Comparison of ENCODE assay signal across 31 cellular contexts in the genomic region with DNA sequence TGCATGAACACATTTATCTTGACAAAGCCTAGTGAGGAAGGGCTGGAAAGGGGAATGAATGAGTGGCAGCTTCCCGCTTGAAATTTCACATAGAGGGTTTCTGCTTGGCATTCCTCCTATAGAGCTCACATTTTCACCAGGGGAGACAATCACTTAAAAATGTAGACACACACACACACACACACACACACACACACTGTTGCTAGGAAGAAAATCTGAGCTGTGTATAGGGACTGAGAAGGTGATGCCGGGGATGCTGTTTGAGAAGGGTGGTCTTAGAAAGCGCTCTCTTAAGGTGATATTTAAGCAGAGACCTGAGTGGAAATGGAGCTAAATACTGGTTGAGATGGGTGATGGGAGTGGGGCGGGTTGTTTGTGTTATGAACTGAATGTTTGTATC.
"Had no signal": no experiment of that assay in that cellular context is flagged by ENCODE, and none has a peak within 500 bp of the region (broad histone marks: within the 10 kb centered on the region; RNA-seq: fewer than 3 reads in every experiment).

No MANE protein-coding gene starts in this region.

- H3K36me3 ChIP-seq: brain microvascular endothelial cell, MG63, SJSA1 had no signal

- H3K9me3 Mint-ChIP-seq: activated B cell treated with CpG ODN at 0.5 μM for 24 hours; activated CD4-positive, alpha-beta memory T cell treated with anti-CD3 and anti-CD28 coated beads for 36 hours had no signal

- H3K27ac ChIP-seq: brain microvascular endothelial cell, SJSA1, VCaP had no signal

- H3K27me3 Mint-ChIP-seq: activated B cell treated with CpG ODN at 0.5 μM for 24 hours; activated CD4-positive, alpha-beta memory T cell treated with anti-CD3 and anti-CD28 coated beads for 36 hours; activated naive CD4-positive, alpha-beta T cell treated with anti-CD3 and anti-CD28 coated beads, Interleukin-2, amount 10 ng/mL, durations not matched to agents 7 days and 5 days; activated naive CD8-positive, alpha-beta T cell had no signal

- H3K27me3 ChIP-seq: brain microvascular endothelial cell, MG63, SJSA1 had no signal

- H3K36me3 Mint-ChIP-seq: activated CD4-positive, alpha-beta memory T cell treated with anti-CD3 and anti-CD28 coated beads for 36 hours; activated naive CD4-positive, alpha-beta T cell treated with anti-CD3 and anti-CD28 coated beads, Interleukin-2, amount 10 ng/mL, durations not matched to agents 7 days and 5 days had no signal

- DNase-seq: activated B cell treated with CpG ODN at 0.5 μM for 24 hours; activated CD4-positive, alpha-beta memory T cell treated with anti-CD3 and anti-CD28 coated beads for 36 hours; activated CD4-positive, alpha-beta T cell treated with anti-CD3 and anti-CD28 coated beads for 4 hours; activated CD4-positive, alpha-beta T cell treated with anti-CD3 and anti-CD28 coated beads, Interleukin-2, amount 50 U/mL, for 1 hour; activated CD4-positive, CD25-positive, alpha-beta regulatory T cell treated with anti-CD3 and anti-CD28 coated beads, Interleukin-2, amount 50 U/mL, for 72 hours; activated CD8-positive, alpha-beta memory T cell treated with anti-CD3 and anti-CD28 coated beads, Interleukin-2, amount 50 U/mL, for 4 hours; activated effector memory CD4-positive, alpha-beta T cell treated with Interleukin-2 at 50 U/mL for 16 hours; activated naive CD4-positive, alpha-beta T cell treated with anti-CD3 and anti-CD28 coated beads, Interleukin-2, amount 10 ng/mL, durations not matched to agents 7 days and 5 days; activated naive CD8-positive, alpha-beta T cell treated with anti-CD3 and anti-CD28 coated beads, Interleukin-2, amount 50 U/mL, for 24 hours; activated T-cell treated with anti-CD3 and anti-CD28 coated beads, Interleukin-2, amount 50 U/mL, for 48 hours; amniotic stem cell; brain microvascular endothelial cell; central memory CD4-positive, alpha-beta T cell; Karpas-422; MG63; NCI-H1092 treated with DMSO at 0.1 percent for 48 hours; NCI-H1417; NCI-H146; NCI-H187; NCI-H2081; NCI-H226; NCI-H446 treated with DMSO at 0.1 percent for 48 hours; NCI-H524; NCI-H69; SHP77 treated with DMSO at 0.1 percent for 48 hours; SW 1271; T-helper 1 cell; T-helper 9 cell had no signal

- H3K9me3 ChIP-seq: MG63, SJSA1 had no signal

- H3K4me1 ChIP-seq: SJSA1 had no signal

- H3K27ac Mint-ChIP-seq: activated B cell treated with CpG ODN at 0.5 μM for 24 hours; activated CD4-positive, alpha-beta memory T cell treated with anti-CD3 and anti-CD28 coated beads for 36 hours; activated naive CD4-positive, alpha-beta T cell treated with anti-CD3 and anti-CD28 coated beads, Interleukin-2, amount 10 ng/mL, durations not matched to agents 7 days and 5 days; activated naive CD8-positive, alpha-beta T cell treated with anti-CD3 and anti-CD28 coated beads, Interleukin-2, amount 50 U/mL, for 24 hours had no signal

- H3K4me3 Mint-ChIP-seq: activated B cell treated with CpG ODN at 0.5 μM for 24 hours; activated CD4-positive, alpha-beta memory T cell treated with anti-CD3 and anti-CD28 coated beads for 36 hours; activated naive CD4-positive, alpha-beta T cell treated with anti-CD3 and anti-CD28 coated beads, Interleukin-2, amount 10 ng/mL, durations not matched to agents 7 days and 5 days; activated naive CD8-positive, alpha-beta T cell; activated naive CD8-positive, alpha-beta T cell treated with anti-CD3 and anti-CD28 coated beads, Interleukin-2, amount 50 U/mL, for 24 hours had no signal

- H3K4me3 ChIP-seq: MG63, SJSA1 had no signal

- H3K4me1 Mint-ChIP-seq: activated B cell treated with CpG ODN at 0.5 μM for 24 hours had no signal
